10 cellular contexts compared by ENCODE assay signal in the genomic region with DNA sequence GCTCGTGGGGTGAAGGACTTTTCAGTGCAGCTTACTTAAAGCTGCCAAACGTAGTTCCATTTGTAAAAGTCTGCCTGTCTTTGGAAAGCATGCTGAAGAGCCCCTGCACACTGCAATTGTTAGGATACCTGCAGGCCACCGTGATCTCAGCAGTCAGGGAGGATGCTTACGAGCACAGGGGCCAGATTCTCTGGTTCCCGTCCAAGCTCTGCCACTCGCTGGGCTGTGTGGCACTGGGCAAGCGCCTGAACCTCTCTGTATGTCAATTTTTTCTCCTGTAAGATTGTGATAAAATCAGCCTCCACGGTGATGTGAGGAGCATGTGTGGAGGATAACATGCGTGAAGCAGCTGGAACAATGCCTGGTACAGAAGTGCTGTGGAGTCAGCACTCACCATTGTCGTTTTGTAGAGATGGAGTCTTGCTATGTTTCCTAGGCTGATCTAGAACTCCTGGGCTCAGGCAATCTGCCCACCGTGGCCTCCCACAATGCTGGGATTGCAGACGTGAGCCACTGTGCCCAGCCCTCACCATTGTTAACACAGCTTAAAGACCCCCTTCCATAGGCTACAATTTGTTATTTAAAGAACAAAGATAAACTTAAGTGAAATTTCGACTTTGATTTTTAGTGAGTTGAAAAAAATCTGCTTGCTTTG.
DNase-seq lines count a peak whose midpoint lies in the region; TF ChIP-seq lines count a peak whose summit lies in the region.
"Had no signal": no experiment of that assay in that cellular context is flagged by ENCODE, and none has a peak within 500 bp of the region (broad histone marks: within the 10 kb centered on the region; RNA-seq: fewer than 3 reads in every experiment).

No MANE protein-coding gene starts in this region.

- H3F3A ChIP-seq in SU-DHL-6 (ENCODE audit: insufficient read depth), result peaks cover 19% of the 10 kb centered on the region

- TF ChIP-seq CTCF in SU-DHL-6 (IDR thresholded peaks at IDR 0.05; ENCODE audit: insufficient read depth, low read length, poor library complexity, severe bottlenecking), result no peak
- no peak for TF ChIP-seq CTCF in fibroblast of mammary gland (conservative IDR thresholded peaks at IDR 0.05; ENCODE audit: control insufficient read depth, insufficient read depth, low read depth, low read length)

- peaks cover 6% of the 10 kb centered on the region for H3K9me3 Mint-ChIP-seq in T-helper 1 cell treated with Interleukin-12 subunit alpha and Interleukin-12 subunit beta and Interleukin-4 antibody, amounts not matched to agents 30 μg/mL and 1 μg/mL, for 36 hours

- peak overlapping the region; percentile 86 for H3K4me2 ChIP-seq in SU-DHL-6 (ENCODE audit: low read depth, low read length, poor library complexity, severe bottlenecking)

- H3K27me3 ChIP-seq in SU-DHL-6 (ENCODE audit: low read length), result no peaks in the 10 kb centered on the region

- H3K27ac Mint-ChIP-seq in T-helper 1 cell treated with Interleukin-12 subunit alpha and Interleukin-12 subunit beta and Interleukin-4 antibody, amounts not matched to agents 30 μg/mL and 1 μg/mL, for 36 hours, result no peak overlapping the region

- no peak for DNase-seq in T-helper 1 cell
- no peak for DNase-seq in fibroblast of mammary gland (ENCODE audit: low read depth)
- no peak for DNase-seq in cerebellar cortex (ENCODE audit: low spot score)
- no peak for DNase-seq in NCI-H446 treated with DMSO at 0.1 percent for 48 hours (lab: John Stamatoyannopoulos, UW)
- no peak for DNase-seq in NCI-H1694 (lab: John Stamatoyannopoulos, UW)
- DNase-seq: 8988T; activated CD8-positive, alpha-beta memory T cell treated with anti-CD3 and anti-CD28 coated beads, Interleukin-2, amount 50 U/mL, for 48 hours had no signal

- H3K9me3 ChIP-seq in SU-DHL-6 (ENCODE audit: insufficient read depth, low read length), result no peaks in the 10 kb centered on the region

- H4K20me1 ChIP-seq in SU-DHL-6 (ENCODE audit: low read depth, low read length), result no peaks in the 10 kb centered on the region

- H3K4me3 ChIP-seq in SU-DHL-6 (ENCODE audit: insufficient read depth, low read length, poor library complexity, severe bottlenecking) (peak overlapping the region; percentile 52), fibroblast of mammary gland (ENCODE audit: control insufficient read depth, low read depth, low read length) (peak overlapping the region; percentile 70), skin epidermis (peak overlapping the region; percentile 16 to 48 (median 37))

- no peaks in the 10 kb centered on the region for H3K27me3 Mint-ChIP-seq in T-helper 1 cell treated with Interleukin-12 subunit alpha and Interleukin-12 subunit beta and Interleukin-4 antibody, amounts not matched to agents 30 μg/mL and 1 μg/mL, for 36 hours (ENCODE audit: low read depth)

- H3K27ac ChIP-seq in SU-DHL-6 (ENCODE audit: low read depth, low read length) (peak overlapping the region; percentile 89), skin epidermis (peak overlapping the region in 20 of 21 experiments; percentile 10 to 81 (median 64))

- no peak overlapping the region for H2AFZ ChIP-seq in SU-DHL-6 (ENCODE audit: low read depth, low read length, severe bottlenecking)

- H3K36me3 Mint-ChIP-seq in T-helper 1 cell treated with Interleukin-12 subunit alpha and Interleukin-12 subunit beta and Interleukin-4 antibody, amounts not matched to agents 30 μg/mL and 1 μg/mL, for 36 hours (ENCODE audit: low read depth), result no peaks in the 10 kb centered on the region

- H3K4me3 Mint-ChIP-seq in T-helper 1 cell treated with Interleukin-12 subunit alpha and Interleukin-12 subunit beta and Interleukin-4 antibody, amounts not matched to agents 30 μg/mL and 1 μg/mL, for 36 hours, result peak overlapping the region; percentile 11

- H3K9me2 ChIP-seq in SU-DHL-6 (replicated peaks; ENCODE audit: insufficient read depth, low read length), result no peaks in the 10 kb centered on the region

- H3K79me2 ChIP-seq in SU-DHL-6 (ENCODE audit: insufficient read depth, low read length), result peaks cover 8% of the 10 kb centered on the region; the same call in 1 of the 2 replicates

- peak overlapping the region; percentile 76 for H3K9ac ChIP-seq in SU-DHL-6 (ENCODE audit: low read length)

- H3K4me1 Mint-ChIP-seq in T-helper 1 cell treated with Interleukin-12 subunit alpha and Interleukin-12 subunit beta and Interleukin-4 antibody, amounts not matched to agents 30 μg/mL and 1 μg/mL, for 36 hours (ENCODE audit: low read depth), result no peaks in the 10 kb centered on the region

- 0 out of 2 replicates have a peak, but pooled peaks cover 3% of the 10 kb centered on the region for H3K36me3 ChIP-seq in SU-DHL-6 (ENCODE audit: low read length)
